1 cellular context compared by ENCODE assay signal in the genomic region with DNA sequence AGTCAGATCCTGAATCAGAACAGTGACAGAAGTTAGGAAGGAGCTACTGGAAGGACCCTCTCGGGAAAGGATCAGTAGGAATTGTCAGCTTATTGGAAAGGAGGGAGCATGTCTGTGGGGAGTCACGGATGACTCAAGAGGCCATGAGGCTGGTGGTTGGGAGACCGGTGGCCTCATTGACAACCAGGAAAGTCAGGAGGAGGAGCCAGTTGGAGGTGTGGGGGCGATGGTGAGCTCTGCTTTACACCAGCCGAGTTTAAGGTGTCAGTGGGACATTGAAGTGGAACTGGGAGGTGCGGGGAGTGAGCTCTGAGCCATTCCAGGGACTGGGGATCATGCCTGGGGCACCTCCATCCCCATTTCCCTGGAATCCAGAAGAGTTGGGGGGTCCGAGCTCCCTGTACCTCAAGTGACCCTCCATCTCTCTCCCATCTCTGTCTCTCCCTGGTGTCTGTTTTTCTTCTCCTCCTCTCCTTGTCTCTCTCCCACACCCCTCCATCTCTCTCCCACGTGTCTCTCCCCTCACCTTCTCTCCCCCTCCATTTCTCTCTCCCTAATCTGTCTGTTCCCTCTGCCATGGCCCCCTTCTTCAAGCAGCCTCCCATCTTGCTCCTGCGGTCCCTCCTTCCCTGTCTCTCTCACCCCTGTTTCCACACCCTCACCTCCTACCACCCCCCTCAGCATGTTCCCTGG.
TF ChIP-seq lines count a peak whose summit lies in the region.

No MANE protein-coding gene starts in this region.

TF ChIP-seq in IMR-90, 13 proteins besides CTCF, POLR2A, EP300 and RAD21:
- TF ChIP-seq SMC3 (IDR thresholded peaks at IDR 0.05; ENCODE audit: low read depth, low read length) (no peak), USF2 (IDR thresholded peaks at IDR 0.05; ENCODE audit: low read depth, low read length) (no peak), RFX5 (IDR thresholded peaks at IDR 0.05; ENCODE audit: low read depth, low read length) (no peak), MAFK (IDR thresholded peaks at IDR 0.05; ENCODE audit: low read depth, low read length) (no peak), CEBPB (IDR thresholded peaks at IDR 0.05; ENCODE audit: low read depth, low read length) (no peak), FOS (IDR thresholded peaks at IDR 0.05; ENCODE audit: low read depth, low read length) (no peak), RCOR1 (IDR thresholded peaks at IDR 0.05; ENCODE audit: insufficient replicate concordance, low read length) (no peak), ELK1 (IDR thresholded peaks at IDR 0.05; ENCODE audit: borderline replicate concordance, low read depth, low read length) (no peak), MAZ (IDR thresholded peaks at IDR 0.05; ENCODE audit: borderline replicate concordance, low read depth, low read length) (no peak), NFE2L2 (IDR thresholded peaks at IDR 0.05; ENCODE audit: low read depth, low read length) (no peak), MXI1 (IDR thresholded peaks at IDR 0.05; ENCODE audit: borderline replicate concordance, low read depth, low read length) (no peak), BHLHE40 (IDR thresholded peaks at IDR 0.05; ENCODE audit: low read depth, low read length) (no peak), CHD1 (IDR thresholded peaks at IDR 0.05; ENCODE audit: low read depth, low read length) (no peak)
